ENCODE assay signal across 8 cellular contexts in genomic region chr5:150358261-150359095, GRCh38. TPM values are rescaled to one million over a fixed set of nuclear protein-coding genes. Genes with fewer than 3 reads are reported as not detected.
A peak's percentile ranks its signal among the peaks of the same experiment; 100 is the strongest.
DNase-seq lines count a peak whose midpoint lies in the region; TF ChIP-seq lines count a peak whose summit lies in the region.

No MANE protein-coding gene starts in this region.

- H3K4me3 Mint-ChIP-seq in Calu3 (ENCODE audit: low read depth, unreplicated experiment) (peak overlapping the region; percentile 81), nephron progenitor cell (peak overlapping the region; percentile 87)

- CTCF ChIA-PET in Calu3 (lab: Charles Lee), result interaction anchor here (0.6 kb wide), 1 partner anchor 194 kb away, joined by 3 read pairs; no protein-coding TSS in a partner anchor

- no TSS peak for BruUV-seq in Calu3 (replicated peaks; lab: Mats Ljungman, UMichigan)

- peak overlapping the region; percentile 74 to 99 (median 93) for H3K4me3 ChIP-seq in dorsolateral prefrontal cortex

- intact Hi-C loops in Calu3 (cut with micrococcal nuclease; ENCODE audit: unreplicated experiment) (no loop called here), dorsolateral prefrontal cortex (cut with DNase I) (loop anchor here in 1 of 2 donors (10.0 kb wide), 1 partner anchor 224 kb away; no protein-coding TSS in a partner anchor)

- H3K27me3 Mint-ChIP-seq in Calu3 (ENCODE audit: unreplicated experiment), result peaks cover 31% of the 10 kb centered on the region
- H3K27me3 Mint-ChIP-seq in nephron progenitor cell (ENCODE audit: low read depth, poor library complexity), result peaks cover 14% of the 10 kb centered on the region

- TF ChIP-seq CTCF in Calu3 (IDR thresholded peaks at IDR 0.05; ENCODE audit: unreplicated experiment), result no peak
- TF ChIP-seq CTCF in dorsolateral prefrontal cortex (IDR thresholded peaks at IDR 0.05 in 54 of 56, conservative IDR thresholded peaks at IDR 0.05 in 2 of 56; ENCODE audit: low read depth in 1 of 56, partially characterized antibody in 56 of 56), result no peak
- no peak for TF ChIP-seq CTCF in nephron progenitor cell (IDR thresholded peaks at IDR 0.05)

- H3K27ac Mint-ChIP-seq in Calu3 (ENCODE audit: unreplicated experiment) (peak overlapping the region; percentile 76), nephron progenitor cell (peak overlapping the region; percentile 20)

- H3K4me1 Mint-ChIP-seq in Calu3 (ENCODE audit: low read depth, unreplicated experiment), result peaks cover 32% of the 10 kb centered on the region
- peaks cover 33% of the 10 kb centered on the region for H3K4me1 Mint-ChIP-seq in nephron progenitor cell

- H3K36me3 Mint-ChIP-seq in Calu3 (ENCODE audit: insufficient read depth, unreplicated experiment) (peaks cover 44% of the 10 kb centered on the region), nephron progenitor cell (ENCODE audit: low read depth) (peaks cover 27% of the 10 kb centered on the region)

- no peak for DNase-seq in Calu3
- DNase-seq in MV-4-11 (lab: John Stamatoyannopoulos, UW), result peak; percentile 37
- DNase-seq in dorsolateral prefrontal cortex, result no peak
- no peak for DNase-seq in nephron progenitor cell
- DNase-seq in SKM-1 (lab: John Stamatoyannopoulos, UW; ENCODE audit: unreplicated experiment), result no peak
- DNase-seq in NCI-H446 treated with DMSO at 0.1 percent for 48 hours (lab: John Stamatoyannopoulos, UW), result no peak
- no peak for DNase-seq in occipital lobe (lab: John Stamatoyannopoulos, UW)
- DNase-seq in NCI-H1417 treated with DMSO at 0.1 percent for 48 hours (lab: John Stamatoyannopoulos, UW), result no peak

- H3K27me3 ChIP-seq in dorsolateral prefrontal cortex, result no peaks in the 10 kb centered on the region

- no peaks in the 10 kb centered on the region for H3K9me3 Mint-ChIP-seq in Calu3 (ENCODE audit: low read depth, unreplicated experiment)
- no peaks in the 10 kb centered on the region for H3K9me3 Mint-ChIP-seq in nephron progenitor cell

- peak overlapping the region in 6 of 59 donors; percentile 54 to 86 (median 78) for H3K27ac ChIP-seq in dorsolateral prefrontal cortex

RNA-seq across cellular contexts. Expression of gene TCOF1, which starts 1.0 kb away (rescaled TPM):
- 96.1 and 106 TPM in 2 replicates for total RNA-seq in Calu3 (2022)
- 10 to 100 TPM; 26.4 to 51.1 (median 35.9) TPM for total RNA-seq in dorsolateral prefrontal cortex
- total RNA-seq in occipital lobe, result 13.6 TPM

RNA-seq across cellular contexts. Expression of gene CD74, which starts 54.2 kb away (rescaled TPM):
- total RNA-seq in Calu3 (2022), result 773 and 1,091 TPM in 2 replicates
- 100 to 1,000 TPM in 114 of 120 experiments, 10 to 100 TPM in 6; 51.8 to 687 (median 224) TPM for total RNA-seq in dorsolateral prefrontal cortex
- total RNA-seq in occipital lobe, result 4.1 TPM

RNA-seq across cellular contexts. Expression of gene ARSI, which starts 55.8 kb away (rescaled TPM):
- total RNA-seq in Calu3 (2022) (0.71 and 0.93 TPM in 2 replicates), dorsolateral prefrontal cortex (1 to 10 TPM in 112 of 120 experiments, under 1 TPM in 8; 0.35 to 9.0 (median 2.2) TPM), occipital lobe (0.31 TPM)

Comparison
In these comparisons a context has a peak if more than half of its experiments do, and no peak if none do; other contexts are left out.
1. RNA of gene CD74, which starts 54.2 kb away (total RNA-seq): 773 to 1,091 TPM in Calu3 and 51.8 to 687 TPM in dorsolateral prefrontal cortex; 4.1 TPM in occipital lobe (single experiment); every median in the first group is over 10 times any median in the second.